ENCODE assay signal across 23 cellular contexts in the genomic region with DNA sequence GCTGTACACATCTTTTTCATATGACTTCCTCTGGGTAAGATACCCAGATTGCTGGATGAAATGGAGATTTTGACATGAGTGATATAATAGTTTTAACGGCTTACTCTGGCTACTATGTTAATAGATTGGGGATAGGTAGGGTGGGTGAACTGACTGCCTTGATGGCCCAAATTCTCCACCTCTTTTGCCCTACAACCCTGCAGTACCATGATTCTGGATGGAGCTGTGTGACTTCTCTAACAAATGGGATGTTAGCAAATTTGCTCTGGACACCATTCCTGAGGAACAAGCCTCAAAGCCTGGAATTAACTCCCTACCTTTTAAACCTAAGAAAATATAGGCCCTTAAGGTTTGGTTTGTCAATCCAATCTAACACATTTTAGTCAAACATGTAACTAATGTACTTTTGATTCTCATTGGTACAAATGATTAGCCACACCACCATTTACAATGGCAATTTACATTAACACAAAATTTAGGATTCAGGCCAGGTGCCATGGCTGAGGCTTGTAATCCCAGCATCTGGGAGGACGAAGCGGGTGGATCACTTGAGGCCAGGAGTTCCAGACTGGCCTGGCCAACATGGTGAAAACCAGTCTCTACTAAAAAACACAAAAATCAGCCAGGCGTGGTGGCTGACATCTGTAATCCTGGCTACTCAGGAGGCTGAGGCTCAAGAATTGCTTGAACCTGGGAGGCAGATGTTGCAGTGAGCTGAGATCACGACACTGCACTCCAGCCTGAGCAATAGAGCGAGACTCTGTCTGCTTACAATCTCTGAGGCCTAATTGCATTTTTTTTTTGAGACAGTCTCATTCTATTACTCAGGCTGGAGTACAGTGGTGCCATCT. TPM values are rescaled to one million over a fixed set of nuclear protein-coding genes. Genes with fewer than 3 reads are reported as not detected.
DNase-seq lines count a peak whose midpoint lies in the region; ATAC-seq, FAIRE-seq and TF ChIP-seq lines count a peak whose summit lies in the region.
"Had no signal": no experiment of that assay in that cellular context is flagged by ENCODE, and none has a peak within 500 bp of the region (broad histone marks: within the 10 kb centered on the region; RNA-seq: fewer than 3 reads in every experiment).

No MANE protein-coding gene starts in this region.

- H3K36me3 ChIP-seq in ectodermal cell (ENCODE audit: control insufficient read depth, insufficient read depth, low read length) (peaks cover 43% of the 10 kb centered on the region), neutrophil (peaks cover 66% of the 10 kb centered on the region), esophagus squamous epithelium (peaks cover 55 to 66% (median 55%) of the 10 kb centered on the region in 3 donors), SK-N-SH (replicated peaks in 1 of 2; ENCODE audit: control insufficient read depth in 1 of 2, insufficient read depth in 2 of 2, low read length in 1 of 2) (peaks cover 44 to 54% of the 10 kb centered on the region in 2 experiments)

- POLR2A ChIA-PET in SK-N-SH (lab: Yijun Ruan, JAX): interaction anchor here (0.6 to 0.7 kb wide), 2 partner anchors 13 to 25 kb away, joined by 5 to 6 read pairs; partner anchors contain the start of gene CLK1

- peaks cover 16% of the 10 kb centered on the region for H3K4me1 Mint-ChIP-seq in activated naive CD8-positive, alpha-beta T cell (ENCODE audit: low read depth)
- peaks cover 3% of the 10 kb centered on the region for H3K4me1 Mint-ChIP-seq in activated naive CD8-positive, alpha-beta T cell treated with anti-CD3 and anti-CD28 coated beads, Interleukin-2, amount 50 U/mL, for 24 hours

- H3K27ac Mint-ChIP-seq in activated naive CD8-positive, alpha-beta T cell: peak overlapping the region; percentile 59
- no peak overlapping the region for H3K27ac Mint-ChIP-seq in activated naive CD8-positive, alpha-beta T cell treated with anti-CD3 and anti-CD28 coated beads, Interleukin-2, amount 50 U/mL, for 24 hours
- H3K27ac Mint-ChIP-seq: activated naive CD8-positive, alpha-beta T cell treated with anti-CD3 and anti-CD28 coated beads, Interleukin-2, amount 10 ng/mL, durations not matched to agents 7 days and 5 days had no signal

- H3K27ac ChIP-seq in ectodermal cell (ENCODE audit: insufficient read depth, low read depth, low read length, poor library complexity, severe bottlenecking): peak overlapping the region; percentile 16
- peak overlapping the region; percentile 30 for H3K27ac ChIP-seq in neutrophil
- no peak overlapping the region for H3K27ac ChIP-seq in esophagus squamous epithelium
- no peak overlapping the region; a peak in 1 of 4 replicates for H3K27ac ChIP-seq in SK-N-SH (ENCODE audit: low read depth in 2 of 2, low read length in 1 of 2)
- H3K27ac ChIP-seq: BLaER1, hepatocyte, upper lobe of left lung had no signal

- peaks cover 29% of the 10 kb centered on the region for H3K36me3 Mint-ChIP-seq in activated naive CD8-positive, alpha-beta T cell
- H3K36me3 Mint-ChIP-seq in activated naive CD8-positive, alpha-beta T cell treated with anti-CD3 and anti-CD28 coated beads, Interleukin-2, amount 50 U/mL, for 24 hours (ENCODE audit: low read depth): peaks cover 45% of the 10 kb centered on the region

- no peak overlapping the region for H3K9ac ChIP-seq in SK-N-SH
- H3K9ac ChIP-seq: BLaER1 had no signal

- H3K4me1 ChIP-seq in ectodermal cell (ENCODE audit: control insufficient read depth, insufficient read depth, low read length) (no peaks in the 10 kb centered on the region), neutrophil (ENCODE audit: control insufficient read depth in 1 of 2, insufficient read depth in 1 of 2, low read depth in 1 of 2, low read length in 1 of 2) (no peaks in the 10 kb centered on the region), esophagus squamous epithelium (peaks cover 0 to 18% (median 0%) of the 10 kb centered on the region in 3 donors), SK-N-SH (ENCODE audit: control insufficient read depth in 1 of 2, insufficient read depth in 2 of 2, low read depth in 1 of 2, low read length in 1 of 2) (no peaks in the 10 kb centered on the region)
- H3K4me1 ChIP-seq: BLaER1, HAP-1 had no signal

- H3F3A ChIP-seq in SK-N-SH (replicated peaks; ENCODE audit: insufficient read depth): peaks cover 63% of the 10 kb centered on the region

- CTCF ChIA-PET in SK-N-SH (lab: Yijun Ruan, JAX): no interaction called here

- no peak for FAIRE-seq in GM12892 (lab: Jason Lieb, UNC)

- TF ChIP-seq EP300 in SK-N-SH (IDR thresholded peaks at IDR 0.05; ENCODE audit: borderline replicate concordance in 1 of 2, low read depth in 1 of 2, low read length in 1 of 2): no peak

- H3K9me3 Mint-ChIP-seq in activated naive CD8-positive, alpha-beta T cell (ENCODE audit: low read depth): no peaks in the 10 kb centered on the region
- H3K9me3 Mint-ChIP-seq in activated naive CD8-positive, alpha-beta T cell treated with anti-CD3 and anti-CD28 coated beads, Interleukin-2, amount 50 U/mL, for 24 hours: no peaks in the 10 kb centered on the region
- H3K9me3 Mint-ChIP-seq: activated naive CD8-positive, alpha-beta T cell treated with anti-CD3 and anti-CD28 coated beads, Interleukin-2, amount 10 ng/mL, durations not matched to agents 7 days and 5 days had no signal

- H3K4me3 Mint-ChIP-seq in activated naive CD8-positive, alpha-beta T cell: no peak overlapping the region
- no peak overlapping the region for H3K4me3 Mint-ChIP-seq in activated naive CD8-positive, alpha-beta T cell treated with anti-CD3 and anti-CD28 coated beads, Interleukin-2, amount 50 U/mL, for 24 hours
- H3K4me3 Mint-ChIP-seq: activated naive CD8-positive, alpha-beta T cell treated with anti-CD3 and anti-CD28 coated beads, Interleukin-2, amount 10 ng/mL, durations not matched to agents 7 days and 5 days had no signal

- H3K4me3 ChIP-seq in ectodermal cell (ENCODE audit: insufficient read depth, low read depth, low read length): no peak overlapping the region
- H3K4me3 ChIP-seq in neutrophil (ENCODE audit: low read depth in 1 of 2, low read length in 1 of 2): no peak overlapping the region
- no peak overlapping the region for H3K4me3 ChIP-seq in esophagus squamous epithelium
- no peak overlapping the region for H3K4me3 ChIP-seq in SK-N-SH (ENCODE audit: low read depth in 2 of 2, low read length in 1 of 2)
- H3K4me3 ChIP-seq: BLaER1, HAP-1, hepatocyte, upper lobe of left lung had no signal

- H3K27me3 ChIP-seq in ectodermal cell (ENCODE audit: control insufficient read depth, insufficient read depth, low read length, poor library complexity, severe bottlenecking) (no peaks in the 10 kb centered on the region), neutrophil (no peaks in the 10 kb centered on the region), esophagus squamous epithelium (no peaks in the 10 kb centered on the region), SK-N-SH (ENCODE audit: insufficient read depth) (no peaks in the 10 kb centered on the region)
- H3K27me3 ChIP-seq: BLaER1, hepatocyte, upper lobe of left lung had no signal

- H3K4me2 ChIP-seq in SK-N-SH: no peak overlapping the region
- H3K4me2 ChIP-seq: BLaER1, hepatocyte had no signal

- TF ChIP-seq CTCF in neutrophil (IDR thresholded peaks at IDR 0.05) (no peak), esophagus squamous epithelium (IDR thresholded peaks at IDR 0.05) (no peak), SK-N-SH (IDR thresholded peaks at IDR 0.05) (no peak)

- 91 to 98% methylated on average over 6 of the region's 6 CpGs for WGBS in ectodermal cell, 2 experiments
- WGBS in esophagus squamous epithelium, 2 donors: 91 to 94% methylated on average over 6 of the region's 6 CpGs
- 95% methylated on average over 6 of the region's 6 CpGs for WGBS in SK-N-SH (ENCODE audit: low lambda C conversion rate)

- H4K20me1 ChIP-seq in SK-N-SH (ENCODE audit: insufficient read depth): peaks cover 16% of the 10 kb centered on the region; the same call in 1 of the 2 replicates

- intact Hi-C loops in esophagus squamous epithelium (cut with DNase I): no loop called here

- TF ChIP-seq RAD21 in SK-N-SH (IDR thresholded peaks at IDR 0.05; ENCODE audit: low read length): no peak

- ATAC-seq in activated naive CD8-positive, alpha-beta T cell treated with anti-CD3 and anti-CD28 coated beads, Interleukin-2, amount 50 U/mL, for 24 hours: no peak
- ATAC-seq: esophagus mucosa had no signal

- H3K9me2 ChIP-seq in SK-N-SH: no peaks in the 10 kb centered on the region

- DNase-seq in activated naive CD8-positive, alpha-beta T cell treated with anti-CD3 and anti-CD28 coated beads, Interleukin-2, amount 50 U/mL, for 24 hours: no peak
- DNase-seq in GM12892 (ENCODE audit: insufficient read length) (no peak), esophagus squamous epithelium (lab: John Stamatoyannopoulos, UW) (no peak), SK-N-SH (no peak), NCI-H1436 treated with DMSO at 0.1 percent for 48 hours (lab: John Stamatoyannopoulos, UW) (no peak)
- DNase-seq: activated CD8-positive, alpha-beta memory T cell treated with anti-CD3 and anti-CD28 coated beads, Interleukin-2, amount 50 U/mL, for 4 hours; activated naive CD8-positive, alpha-beta T cell treated with anti-CD3 and anti-CD28 coated beads, Interleukin-2, amount 10 ng/mL, durations not matched to agents 7 days and 5 days; foreskin melanocyte; left ventricle myocardium superior; midbrain; NCI-H1048; NCI-H1930; NCI-H2227 treated with DMSO at 0.1 percent for 48 hours; RPMI8226; upper lobe of left lung had no signal

- peaks cover 19% of the 10 kb centered on the region for H3K79me2 ChIP-seq in SK-N-SH (ENCODE audit: insufficient read depth)

- peak; percentile 53 for TF ChIP-seq POLR2A in GM12892 (IDR thresholded peaks at IDR 0.05; ENCODE audit: low read depth, low read length)
- no peak for TF ChIP-seq POLR2A in esophagus squamous epithelium (IDR thresholded peaks at IDR 0.05)

- no peaks in the 10 kb centered on the region for H3K27me3 Mint-ChIP-seq in activated naive CD8-positive, alpha-beta T cell
- H3K27me3 Mint-ChIP-seq in activated naive CD8-positive, alpha-beta T cell treated with anti-CD3 and anti-CD28 coated beads, Interleukin-2, amount 50 U/mL, for 24 hours: no peaks in the 10 kb centered on the region
- H3K27me3 Mint-ChIP-seq: activated naive CD8-positive, alpha-beta T cell treated with anti-CD3 and anti-CD28 coated beads, Interleukin-2, amount 10 ng/mL, durations not matched to agents 7 days and 5 days; progenitor cell of endocrine pancreas had no signal

- H3K9me3 ChIP-seq in ectodermal cell (ENCODE audit: control insufficient read depth, low read length) (no peaks in the 10 kb centered on the region), neutrophil (no peaks in the 10 kb centered on the region), esophagus squamous epithelium (no peaks in the 10 kb centered on the region), SK-N-SH (no peaks in the 10 kb centered on the region)
- H3K9me3 ChIP-seq: BLaER1, HAP-1, upper lobe of left lung had no signal

- no peak overlapping the region for H2AFZ ChIP-seq in SK-N-SH (ENCODE audit: low read depth)
- H2AFZ ChIP-seq: hepatocyte had no signal

RNA-seq across cellular contexts. Expression of gene CLK1, which starts 12.8 kb away (rescaled TPM):
- polyA plus RNA-seq in GM12892 (2012; ENCODE audit: missing spikeins): 76.6 TPM
- 112 TPM for polyA plus RNA-seq in ectodermal cell (2013, experiment 1 of 4)
- polyA plus RNA-seq in ectodermal cell (2013, experiment 2 of 4): 86.7 TPM
- 89.7 TPM for polyA plus RNA-seq in ectodermal cell (2013, experiment 3 of 4)
- polyA plus RNA-seq in ectodermal cell (2013, experiment 4 of 4): 106 TPM
- total RNA-seq in esophagus squamous epithelium: 100 to 1,000 TPM in 1 of 4 donors, 10 to 100 TPM in 3; 59.4 to 161 (median 74.7) TPM
- 31.1 and 40.1 TPM in 2 replicates for polyA plus RNA-seq in SK-N-SH (2012; rRNA removed)
- polyA plus RNA-seq in SK-N-SH (2012; cell fraction: cytosol; rRNA removed): 17.8 and 23.5 TPM in 2 replicates
- 86.8 and 181 TPM in 2 replicates for polyA plus RNA-seq in SK-N-SH (2012; cell fraction: nucleus; rRNA removed)

RNA-seq across cellular contexts. Expression of gene PPIL3, which starts 37.3 kb away (rescaled TPM):
- 62.6 TPM for polyA plus RNA-seq in GM12892 (2012; ENCODE audit: missing spikeins)
- polyA plus RNA-seq in ectodermal cell (2013, experiment 1 of 4): 74.3 TPM
- polyA plus RNA-seq in ectodermal cell (2013, experiment 2 of 4): 63.0 TPM
- 63.8 TPM for polyA plus RNA-seq in ectodermal cell (2013, experiment 3 of 4)
- 68.5 TPM for polyA plus RNA-seq in ectodermal cell (2013, experiment 4 of 4)
- 10 to 100 TPM; 10.2 to 31.5 (median 12.8) TPM for total RNA-seq in esophagus squamous epithelium
- polyA plus RNA-seq in SK-N-SH (2012; rRNA removed): 44.9 and 56.5 TPM in 2 replicates
- 68.0 and 81.8 TPM in 2 replicates for polyA plus RNA-seq in SK-N-SH (2012; cell fraction: cytosol; rRNA removed)
- polyA plus RNA-seq in SK-N-SH (2012; cell fraction: nucleus; rRNA removed): 38.0 and 83.2 TPM in 2 replicates

RNA-seq across cellular contexts. Expression of gene NIF3L1, which starts 37.5 kb away (rescaled TPM):
- 26.4 TPM for polyA plus RNA-seq in GM12892 (2012; ENCODE audit: missing spikeins)
- polyA plus RNA-seq in ectodermal cell (2013, experiment 1 of 4): 57.5 TPM
- 58.6 TPM for polyA plus RNA-seq in ectodermal cell (2013, experiment 2 of 4)
- polyA plus RNA-seq in ectodermal cell (2013, experiment 3 of 4): 55.3 TPM
- polyA plus RNA-seq in ectodermal cell (2013, experiment 4 of 4): 53.4 TPM
- total RNA-seq in esophagus squamous epithelium: 10 to 100 TPM; 13.5 to 24.0 (median 19.2) TPM
- polyA plus RNA-seq in SK-N-SH (2012; rRNA removed): 52.4 and 77.6 TPM in 2 replicates
- 59.5 and 64.1 TPM in 2 replicates for polyA plus RNA-seq in SK-N-SH (2012; cell fraction: cytosol; rRNA removed)
- 42.3 and 75.9 TPM in 2 replicates for polyA plus RNA-seq in SK-N-SH (2012; cell fraction: nucleus; rRNA removed)

RNA-seq across cellular contexts. Expression of gene BZW1, which starts 39.9 kb away (rescaled TPM):
- 217 TPM for polyA plus RNA-seq in GM12892 (2012; ENCODE audit: missing spikeins)
- 343 TPM for polyA plus RNA-seq in ectodermal cell (2013, experiment 1 of 4)
- polyA plus RNA-seq in ectodermal cell (2013, experiment 2 of 4): 358 TPM
- polyA plus RNA-seq in ectodermal cell (2013, experiment 3 of 4): 260 TPM
- 268 TPM for polyA plus RNA-seq in ectodermal cell (2013, experiment 4 of 4)
- 100 to 1,000 TPM; 129 to 303 (median 251) TPM for total RNA-seq in esophagus squamous epithelium
- polyA plus RNA-seq in SK-N-SH (2012; rRNA removed): 131 and 163 TPM in 2 replicates
- polyA plus RNA-seq in SK-N-SH (2012; cell fraction: cytosol; rRNA removed): 164 and 173 TPM in 2 replicates
- 68.4 and 126 TPM in 2 replicates for polyA plus RNA-seq in SK-N-SH (2012; cell fraction: nucleus; rRNA removed)

Comparison
In these comparisons a context has a peak if more than half of its experiments do, and no peak if none do; other contexts are left out.
1. H3K27ac ChIP-seq: peak in ectodermal cell (single experiment) and neutrophil (single experiment); none in esophagus squamous epithelium (0 of 4) and SK-N-SH (0 of 2).